In genomic region chr5:56259002-56259511, GRCh38 we compare ENCODE assay signal across 9 cellular contexts. TPM values are rescaled to one million over a fixed set of nuclear protein-coding genes. Genes with fewer than 3 reads are reported as not detected.
DNase-seq lines count a peak whose midpoint lies in the region; ATAC-seq and TF ChIP-seq lines count a peak whose summit lies in the region.
"Had no signal": no experiment of that assay in that cellular context is flagged by ENCODE, and none has a peak within 500 bp of the region (broad histone marks: within the 10 kb centered on the region; RNA-seq: fewer than 3 reads in every experiment).

No MANE protein-coding gene starts in this region.

- ATAC-seq in GM18502 (IDR thresholded peaks at IDR 0.05; ENCODE audit: poor library complexity, unreplicated experiment) = peak; percentile 81
- ATAC-seq in HG03469 (IDR thresholded peaks at IDR 0.05; ENCODE audit: unreplicated experiment) = peak; percentile 38
- no peak for ATAC-seq in GM21528 (IDR thresholded peaks at IDR 0.05; ENCODE audit: low FRiP score, unreplicated experiment)

- intact Hi-C loops in A673 (cut with micrococcal nuclease; ENCODE audit: unreplicated experiment) = no loop called here

- no peak for TF ChIP-seq CTCF in coronary artery (IDR thresholded peaks at IDR 0.05)
- TF ChIP-seq CTCF in retinal pigment epithelial cell (conservative IDR thresholded peaks at IDR 0.05; ENCODE audit: low read depth, low read length) = no peak
- TF ChIP-seq CTCF in A673 (conservative IDR thresholded peaks at IDR 0.05; ENCODE audit: low read depth, low read length) = no peak

- peak overlapping the region in 1 of 2 donors; percentile 42 for H3K27ac ChIP-seq in coronary artery
- no peak overlapping the region for H3K27ac ChIP-seq in A673 (ENCODE audit: low read depth, low read length, poor library complexity, severe bottlenecking)

- H3K27me3 ChIP-seq in A673 (replicated peaks; ENCODE audit: insufficient read depth, low read depth, low read length, poor library complexity) = no peaks in the 10 kb centered on the region

- H3K4me1 ChIP-seq in A673 (ENCODE audit: insufficient read depth, low read length, poor library complexity, severe bottlenecking) = no peaks in the 10 kb centered on the region

- POLR2A ChIA-PET in A673 (lab: Charles Lee; ENCODE audit: low non-redundant PET) = no interaction called here

- CTCF ChIA-PET in A673 (lab: Charles Lee) = interaction anchor here (1.1 kb wide), 1 partner anchor 323 kb away, joined by 6 read pairs; no protein-coding TSS in a partner anchor

- no peak for DNase-seq in coronary artery (ENCODE audit: low spot score)
- DNase-seq in retinal pigment epithelial cell (ENCODE audit: low read depth) = peak; percentile 63
- no peak for DNase-seq in A673 (ENCODE audit: low spot score)
- DNase-seq in stimulated activated CD8-positive, alpha-beta memory T cell treated with anti-CD3 and anti-CD28 coated beads, Interleukin-4, amount 100 ng/mL, for 48 hours = no peak
- no peak for DNase-seq in pons (ENCODE audit: low spot score)
- DNase-seq: glutamatergic neuron had no signal

- no TSS peak for BruUV-seq in A673 (replicated peaks; lab: Mats Ljungman, UMichigan)

- H3K36me3 ChIP-seq in A673 (ENCODE audit: insufficient read depth, low read length, poor library complexity, severe bottlenecking) = no peaks in the 10 kb centered on the region

- H3K4me3 ChIP-seq in coronary artery (peak overlapping the region; percentile 21), retinal pigment epithelial cell (ENCODE audit: low read length) (no peak overlapping the region), A673 (ENCODE audit: low read depth, low read length, poor library complexity, severe bottlenecking) (no peak overlapping the region)

- H3K9me3 ChIP-seq in A673 (ENCODE audit: low read depth, low read length, poor library complexity, severe bottlenecking) = no peaks in the 10 kb centered on the region

RNA-seq across cellular contexts. Expression of gene ANKRD55, which starts 25.9 kb away (rescaled TPM):
- not detected in 2 replicates for total RNA-seq in A673 (2021)
